8 cellular contexts compared by ENCODE assay signal in genomic region chr5:180069589-180070247, GRCh38. TPM values are rescaled to one million over a fixed set of nuclear protein-coding genes. Genes with fewer than 3 reads are reported as not detected.
A peak's percentile ranks its signal among the peaks of the same experiment; 100 is the strongest.
DNase-seq lines count a peak whose midpoint lies in the region; ATAC-seq and TF ChIP-seq lines count a peak whose summit lies in the region.

No MANE protein-coding gene starts in this region.

- WGBS in spleen, 5 donors = 34 to 63% (median 43%) methylated on average over 8 to 9 of the region's 9 CpGs

- TF ChIP-seq CTCF in cardiac muscle cell (IDR thresholded peaks at IDR 0.05; ENCODE audit: low read depth, low read length) (no peak), spleen (IDR thresholded peaks at IDR 0.05 in 8 of 11, conservative IDR thresholded peaks at IDR 0.05 in 3 of 11) (no peak)

- H3K36me3 ChIP-seq in cardiac muscle cell (no peaks in the 10 kb centered on the region), spleen (no peaks in the 10 kb centered on the region)

- intact Hi-C loops in Right ventricle myocardium superior (cut with DNase I) (loop anchor here (10.0 kb wide), 1 partner anchor 85 kb away; no protein-coding TSS in a partner anchor), spleen (cut with DNase I; ENCODE audit: low total_unique reads) (no loop called here)

- H3K27me3 ChIP-seq in cardiac muscle cell = no peaks in the 10 kb centered on the region
- H3K27me3 ChIP-seq in spleen (replicated peaks in 1 of 7) = no peaks in the 10 kb centered on the region

- no peak overlapping the region for H3K27ac ChIP-seq in cardiac muscle cell
- peak overlapping the region in 7 of 8 donors; percentile 96 to 98 (median 97) for H3K27ac ChIP-seq in spleen

- H3K9me3 ChIP-seq in cardiac muscle cell (ENCODE audit: low read depth) (no peaks in the 10 kb centered on the region), spleen (peaks cover 0 to 4% (median 0%) of the 10 kb centered on the region in 8 donors)

- H3K4me3 ChIP-seq in cardiac muscle cell (peak overlapping the region; percentile 65), spleen (peak overlapping the region in 6 of 8 donors; percentile 47 to 94 (median 80))

- DNase-seq in cardiac muscle cell (ENCODE audit: low read depth in 1 of 2, low spot score in 1 of 2) = peak in 1 of 2 donors; percentile 20
- no peak for DNase-seq in Right ventricle myocardium superior
- DNase-seq in amniotic epithelial cell (ENCODE audit: low read depth) = peak; percentile 36
- peak; percentile 88 for DNase-seq in inferior parietal cortex (ENCODE audit: extremely low spot score)
- DNase-seq in spleen = no peak

- ATAC-seq in Right ventricle myocardium superior (ENCODE audit: poor library complexity) (no peak), GM18861 (IDR thresholded peaks at IDR 0.05; ENCODE audit: unreplicated experiment) (no peak), HG02642 (IDR thresholded peaks at IDR 0.05; ENCODE audit: poor library complexity, unreplicated experiment) (no peak), HG03135 (IDR thresholded peaks at IDR 0.05; ENCODE audit: unreplicated experiment) (no peak)

- peaks cover 27% of the 10 kb centered on the region for H3K4me1 ChIP-seq in cardiac muscle cell (ENCODE audit: low read depth)
- peaks cover 10 to 55% (median 27%) of the 10 kb centered on the region in 6 donors for H3K4me1 ChIP-seq in spleen

- peak in 1 of 3 donors; percentile 9 for TF ChIP-seq POLR2A in spleen (IDR thresholded peaks at IDR 0.05)

RNA-seq across cellular contexts. Expression of gene RNF130, which starts 1.8 kb away (rescaled TPM):
- total RNA-seq in cardiac muscle cell = 73.0 and 83.0 TPM in 2 replicates
- 60.3 and 69.6 TPM in 2 replicates for polyA plus RNA-seq in cardiac muscle cell
- total RNA-seq in Right ventricle myocardium superior = 49.8 TPM
- 100 to 1,000 TPM in 1 of 7 donors, 10 to 100 TPM in 6; 64.5 to 119 (median 84.1) TPM for total RNA-seq in spleen
- polyA plus RNA-seq in spleen = 10 to 100 TPM; 44.1 to 57.0 (median 45.4) TPM

Comparison
In these comparisons a context has a peak if more than half of its experiments do, and no peak if none do; other contexts are left out.
1. DNase-seq: peak in amniotic epithelial cell (single experiment) and inferior parietal cortex (single experiment); none in Right ventricle myocardium superior (single experiment) and spleen (single experiment).